Comparison of ENCODE assay signal across 8 cellular contexts in genomic region chr22:37563153-37564081, GRCh38. TPM values are rescaled to one million over a fixed set of nuclear protein-coding genes. Genes with fewer than 3 reads are reported as not detected.
DNase-seq lines count a peak whose midpoint lies in the region; ATAC-seq and TF ChIP-seq lines count a peak whose summit lies in the region.

No MANE protein-coding gene starts in this region.

- no peak for TF ChIP-seq POLR2A in HCT116 (IDR thresholded peaks at IDR 0.05; ENCODE audit: borderline replicate concordance, extremely low read depth, insufficient read depth, insufficient read length)
- no peak for TF ChIP-seq POLR2A in spleen (IDR thresholded peaks at IDR 0.05)

- H3K36me3 ChIP-seq in HCT116 (ENCODE audit: control insufficient read depth in 1 of 2, insufficient read depth in 2 of 2, low read length in 2 of 2) = peaks cover 3 to 43% of the 10 kb centered on the region in 2 experiments; a peak in 1 of 4 replicates
- peaks cover 0 to 10% (median 0%) of the 10 kb centered on the region in 6 donors for H3K36me3 ChIP-seq in spleen

- RAD21 ChIA-PET in HCT116 (lab: Charles Lee; ENCODE audit: low non-redundant PET in 1 of 2, low total read pairs in 2 of 2, uncharacterized antibody in 2 of 2, unreplicated experiment in 2 of 2) = no interaction called here

- no peaks in the 10 kb centered on the region for H3K9me3 ChIP-seq in HCT116 (ENCODE audit: control insufficient read depth in 1 of 2, insufficient read depth in 1 of 2, low read depth in 1 of 2, low read length in 2 of 2)
- H3K9me3 ChIP-seq in spleen = no peaks in the 10 kb centered on the region

- WGBS in spleen, 5 donors = 70 to 81% (median 76%) methylated on average over 14 of the region's 14 CpGs

- ATAC-seq in HCT116 = peak; percentile 3; the same call in 1 of the 2 replicates
- no peak for ATAC-seq in HG03097 (IDR thresholded peaks at IDR 0.05; ENCODE audit: low FRiP score, unreplicated experiment)
- ATAC-seq in HG03196 (IDR thresholded peaks at IDR 0.05; ENCODE audit: unreplicated experiment) = no peak

- peaks cover 76% of the 10 kb centered on the region for H3K79me2 ChIP-seq in HCT116 (ENCODE audit: insufficient read depth, low read length)

- no peak for TF ChIP-seq RAD21 in HCT116 (IDR thresholded peaks at IDR 0.05; ENCODE audit: low read depth)

- DNase-seq in HCT116 (ENCODE audit: low read depth, low spot score) = peak; percentile 57
- DNase-seq in astrocyte of the hippocampus (ENCODE audit: low read depth, low spot score) = peak; percentile 97
- DNase-seq in islet precursor cell = peak; percentile 92
- no peak for DNase-seq in spleen
- DNase-seq in AML-193 (lab: John Stamatoyannopoulos, UW) = no peak
- DNase-seq in NCI-H1092 (lab: John Stamatoyannopoulos, UW) = no peak

- H2AFZ ChIP-seq in HCT116 (ENCODE audit: low read depth, low read length, poor library complexity, severe bottlenecking) = no peak overlapping the region

- POLR2A ChIA-PET in HCT116 (lab: Charles Lee) = interaction anchor here (0.6 to 3.6 kb wide), 4 partner anchors 18 to 245 kb away, joined by 3 to 21 read pairs (median 3); partner anchors contain the start of gene GGA1

- H3K27ac ChIP-seq in HCT116 (ENCODE audit: low read depth, low read length) = peak overlapping the region; percentile 99
- peak overlapping the region; percentile 1 to 91 (median 85) for H3K27ac ChIP-seq in spleen

- peak overlapping the region; percentile 95 for H3K9ac ChIP-seq in HCT116 (ENCODE audit: low read length)

- no peaks in the 10 kb centered on the region for H3K9me2 ChIP-seq in HCT116 (ENCODE audit: insufficient read depth)

- H3K27me3 ChIP-seq in HCT116 (ENCODE audit: insufficient read depth, low read length) = no peaks in the 10 kb centered on the region
- H3K27me3 ChIP-seq in spleen (replicated peaks in 1 of 7) = peaks cover 0 to 79% (median 22%) of the 10 kb centered on the region in 7 donors

- peak overlapping the region; percentile 91 for H3K4me2 ChIP-seq in HCT116 (ENCODE audit: low read length)

- peak overlapping the region; percentile 82 to 90 for H3K4me3 ChIP-seq in HCT116 (replicated peaks in 1 of 2; ENCODE audit: low read depth in 1 of 2, low read length in 2 of 2)
- peak overlapping the region in 1 of 8 donors; percentile 6 for H3K4me3 ChIP-seq in spleen

- intact Hi-C loops in HCT116 (cut with micrococcal nuclease) (no loop called here), spleen (cut with DNase I; ENCODE audit: low total_unique reads) (no loop called here)

- CTCF ChIA-PET in HCT116 (lab: Charles Lee) = interaction anchor here (0.7 to 10.7 kb wide), 6 partner anchors 18 to 247 kb away, joined by 3 to 238 read pairs (median 5); no protein-coding TSS in a partner anchor

- H4K20me1 ChIP-seq in HCT116 (ENCODE audit: insufficient read depth) = peaks cover 6% of the 10 kb centered on the region; the same call in 1 of the 2 replicates

- no TSS peak for BruUV-seq in HCT116 (replicated peaks; lab: Mats Ljungman, UMichigan)

- TF ChIP-seq CTCF in HCT116 (IDR thresholded peaks at IDR 0.05 in 2 of 3, conservative IDR thresholded peaks at IDR 0.05 in 1 of 3; ENCODE audit: borderline replicate concordance in 1 of 3, insufficient read depth in 1 of 3, low read depth in 2 of 3, low read length in 2 of 3) (no peak), spleen (IDR thresholded peaks at IDR 0.05 in 8 of 11, conservative IDR thresholded peaks at IDR 0.05 in 3 of 11) (no peak)

- peaks cover 63 to 81% of the 10 kb centered on the region in 2 experiments for H3K4me1 ChIP-seq in HCT116 (ENCODE audit: control insufficient read depth in 1 of 2, insufficient read depth in 2 of 2, low read length in 2 of 2)
- H3K4me1 ChIP-seq in spleen = peaks cover 32 to 84% (median 64%) of the 10 kb centered on the region in 6 donors

TF ChIP-seq in HCT116, 20 proteins besides CTCF, POLR2A, EP300 and RAD21:
- TF ChIP-seq POLR2AphosphoS5 (IDR thresholded peaks at IDR 0.05; ENCODE audit: low read depth, low read length) (peak; percentile 45; the same call in 1 of the 2 replicates), SP1 (IDR thresholded peaks at IDR 0.05; ENCODE audit: low read depth) (no peak)

RNA-seq across cellular contexts. Expression of gene CDC42EP1, which starts 3.1 kb away (rescaled TPM):
- total RNA-seq in HCT116 (2021; ENCODE audit: unreplicated experiment) = 160 TPM
- 184 and 199 TPM in 2 replicates for polyA plus RNA-seq in HCT116 (2012)
- 10 to 100 TPM; 13.2 to 35.7 (median 22.4) TPM for total RNA-seq in spleen
- 10 to 100 TPM in 1 of 3 donors, 1 to 10 TPM in 2; 4.6 to 13.7 (median 4.8) TPM for polyA plus RNA-seq in spleen

RNA-seq across cellular contexts. Expression of gene LGALS2, which starts 16.5 kb away (rescaled TPM):
- total RNA-seq in HCT116 (2021; ENCODE audit: unreplicated experiment) (not detected), spleen (10 to 100 TPM in 5 of 7 donors, 1 to 10 TPM in 1, not detected in 1; 3.9 to 22.8 (median 12.8) TPM)
- 0.61 TPM in 1 of 2 replicates, not detected in the other for polyA plus RNA-seq in HCT116 (2012)
- 10 to 100 TPM; 21.1 to 41.8 (median 25.5) TPM for polyA plus RNA-seq in spleen

RNA-seq across cellular contexts. Expression of gene CARD10, which starts 44.2 kb away (rescaled TPM):
- total RNA-seq in HCT116 (2021; ENCODE audit: unreplicated experiment) (32.0 TPM), spleen (10 to 100 TPM in 4 of 7 donors, 1 to 10 TPM in 3; 6.9 to 12.5 (median 11.3) TPM)
- 22.8 and 27.4 TPM in 2 replicates for polyA plus RNA-seq in HCT116 (2012)
- 1 to 10 TPM; 2.5 to 9.1 (median 5.7) TPM for polyA plus RNA-seq in spleen

RNA-seq across cellular contexts. Expression of gene GGA1, which starts 45.2 kb away (rescaled TPM):
- total RNA-seq in HCT116 (2021; ENCODE audit: unreplicated experiment) = 89.8 TPM
- polyA plus RNA-seq in HCT116 (2012) = 61.4 and 61.5 TPM in 2 replicates
- 100 to 1,000 TPM in 1 of 7 donors, 10 to 100 TPM in 6; 67.6 to 115 (median 82.6) TPM for total RNA-seq in spleen
- polyA plus RNA-seq in spleen = 100 to 1,000 TPM in 2 of 3 donors, 10 to 100 TPM in 1; 43.4 to 134 (median 121) TPM

Comparison
In these comparisons a context has a peak if more than half of its experiments do, and no peak if none do; other contexts are left out.
1. DNase-seq: peak in HCT116 (single experiment), astrocyte of the hippocampus (single experiment) and islet precursor cell (single experiment); none in spleen (single experiment), AML-193 (0 of 2) and NCI-H1092 (single experiment).